8 cellular contexts compared by ENCODE assay signal in genomic region chr12:8696402-8697100, GRCh38. TPM values are rescaled to one million over a fixed set of nuclear protein-coding genes. Genes with fewer than 3 reads are reported as not detected.
DNase-seq lines count a peak whose midpoint lies in the region; ATAC-seq, FAIRE-seq and TF ChIP-seq lines count a peak whose summit lies in the region.

No MANE protein-coding gene starts in this region.

- peak overlapping the region; percentile 88 for H3K4me2 ChIP-seq in DND-41 (ENCODE audit: insufficient read depth, low read length)
- H3K4me2 ChIP-seq in OCI-LY3 (ENCODE audit: low read length): peak overlapping the region; percentile 95
- peak overlapping the region; percentile 96 for H3K4me2 ChIP-seq in endothelial cell of umbilical vein (ENCODE audit: insufficient read depth, low read length)
- peak overlapping the region; percentile 93 for H3K4me2 ChIP-seq in osteoblast (ENCODE audit: insufficient read depth, low read length)

- no peak overlapping the region for H3K27ac ChIP-seq in DND-41 (ENCODE audit: low read length)
- H3K27ac ChIP-seq in OCI-LY3 (ENCODE audit: low read length): no peak overlapping the region
- H3K27ac ChIP-seq in endothelial cell of umbilical vein (ENCODE audit: insufficient read depth, low read depth, low read length): peak overlapping the region; percentile 81
- H3K27ac ChIP-seq in osteoblast (ENCODE audit: low read depth, low read length): peak overlapping the region; percentile 39

- TF ChIP-seq CTCF in DND-41 (IDR thresholded peaks at IDR 0.05; ENCODE audit: borderline replicate concordance, extremely low read depth, low read length, poor library complexity, severe bottlenecking) (no peak), OCI-LY3 (IDR thresholded peaks at IDR 0.05; ENCODE audit: low read depth, low read length) (no peak), endothelial cell of umbilical vein (IDR thresholded peaks at IDR 0.05; ENCODE audit: extremely low read depth in 1 of 2, insufficient read depth in 1 of 2, low read depth in 1 of 2, low read length in 2 of 2) (no peak), osteoblast (IDR thresholded peaks at IDR 0.05; ENCODE audit: extremely low read depth, low read depth, low read length) (no peak)

- BruUV-seq in endothelial cell of umbilical vein (replicated peaks; lab: Mats Ljungman, UMichigan): no TSS peak

- H2AFZ ChIP-seq in DND-41 (ENCODE audit: low read depth, low read length) (peak overlapping the region; percentile 95), OCI-LY3 (ENCODE audit: low read depth, low read length) (peak overlapping the region; percentile 86), endothelial cell of umbilical vein (ENCODE audit: low read depth, low read length) (peak overlapping the region; percentile 79), osteoblast (ENCODE audit: low read length) (peak overlapping the region; percentile 90)

- POLR2A ChIA-PET in endothelial cell of umbilical vein (lab: Charles Lee): interaction anchor here (1.2 to 1.6 kb wide), 2 partner anchors 9 to 253 kb away, joined by 3 to 17 read pairs; partner anchors contain the start of gene M6PR

- no peak for FAIRE-seq in endothelial cell of umbilical vein (lab: Jason Lieb, UNC)

- H3K9me3 ChIP-seq in DND-41 (ENCODE audit: insufficient read depth, low read length, severe bottlenecking) (no peaks in the 10 kb centered on the region), OCI-LY3 (ENCODE audit: insufficient read depth, low read length) (no peaks in the 10 kb centered on the region), endothelial cell of umbilical vein (replicated peaks; ENCODE audit: control insufficient read depth, insufficient read depth, low read length) (no peaks in the 10 kb centered on the region), osteoblast (ENCODE audit: low read depth, low read length) (no peaks in the 10 kb centered on the region)

- H4K20me1 ChIP-seq in DND-41 (ENCODE audit: insufficient read depth, low read length) (peaks cover 13% of the 10 kb centered on the region; the same call in 1 of the 2 replicates), OCI-LY3 (ENCODE audit: insufficient read depth, low read length) (no peaks in the 10 kb centered on the region), endothelial cell of umbilical vein (replicated peaks; ENCODE audit: control insufficient read depth, extremely low read depth, insufficient read depth, low read length) (peaks cover 4% of the 10 kb centered on the region), osteoblast (ENCODE audit: insufficient read depth, low read length) (peaks cover 9% of the 10 kb centered on the region)

- peaks cover 7% of the 10 kb centered on the region for H3K27me3 ChIP-seq in DND-41 (ENCODE audit: insufficient read depth, low read length, poor library complexity)
- H3K27me3 ChIP-seq in OCI-LY3 (ENCODE audit: low read depth, low read length): peaks cover 11% of the 10 kb centered on the region
- no peaks in the 10 kb centered on the region for H3K27me3 ChIP-seq in endothelial cell of umbilical vein (ENCODE audit: control insufficient read depth in 2 of 2, insufficient read depth in 2 of 2, low read length in 2 of 2)
- no peaks in the 10 kb centered on the region for H3K27me3 ChIP-seq in osteoblast (ENCODE audit: insufficient read depth, low read length)

- peaks cover 37% of the 10 kb centered on the region for H3K79me2 ChIP-seq in DND-41 (ENCODE audit: insufficient read depth, low read length)
- H3K79me2 ChIP-seq in OCI-LY3 (ENCODE audit: low read length): peaks cover 26% of the 10 kb centered on the region
- H3K79me2 ChIP-seq in endothelial cell of umbilical vein (ENCODE audit: control insufficient read depth, insufficient read depth, low read length): peaks cover 28% of the 10 kb centered on the region
- peaks cover 31% of the 10 kb centered on the region for H3K79me2 ChIP-seq in osteoblast (ENCODE audit: insufficient read depth, low read length)

- CTCF ChIA-PET in endothelial cell of umbilical vein (lab: Charles Lee): interaction anchor here (0.8 to 2.3 kb wide), 4 partner anchors 9 to 194 kb away, joined by 3 to 8 read pairs (median 6); no protein-coding TSS in a partner anchor

- H3K4me1 ChIP-seq in DND-41 (ENCODE audit: insufficient read depth, low read length): peaks cover 31% of the 10 kb centered on the region
- H3K4me1 ChIP-seq in OCI-LY3 (ENCODE audit: low read length): peaks cover 25% of the 10 kb centered on the region
- peaks cover 40% of the 10 kb centered on the region for H3K4me1 ChIP-seq in endothelial cell of umbilical vein (ENCODE audit: control insufficient read depth, extremely low read depth, insufficient read depth, low read length)
- H3K4me1 ChIP-seq in osteoblast (ENCODE audit: insufficient read depth, low read length): peaks cover 18% of the 10 kb centered on the region

- peak overlapping the region; percentile 97 for H3K9ac ChIP-seq in DND-41 (ENCODE audit: low read depth, low read length)
- H3K9ac ChIP-seq in OCI-LY3 (ENCODE audit: low read length): peak overlapping the region; percentile 96
- peak overlapping the region; percentile 94 for H3K9ac ChIP-seq in endothelial cell of umbilical vein (replicated peaks; ENCODE audit: extremely low read depth, insufficient read depth, low read length)

- no peak for TF ChIP-seq POLR2A in endothelial cell of umbilical vein (IDR thresholded peaks at IDR 0.05; ENCODE audit: low read depth, low read length)

- H3K4me3 ChIP-seq in DND-41 (ENCODE audit: low read depth in 1 of 2, low read length in 2 of 2) (peak overlapping the region; percentile 63 to 90; a peak in 3 of 4 replicates), OCI-LY3 (ENCODE audit: low read length) (peak overlapping the region; percentile 99), endothelial cell of umbilical vein (replicated peaks in 1 of 3; ENCODE audit: insufficient read depth in 1 of 3, low read depth in 1 of 3, low read length in 3 of 3) (peak overlapping the region; percentile 58 to 87 (median 87)), osteoblast (ENCODE audit: insufficient read depth, low read length) (peak overlapping the region; percentile 92)

- dilution Hi-C loops in endothelial cell of umbilical vein (cut with MboI; ENCODE audit: extremely low pct_ligation_motif_present, low sequenced_read_pairs): no loop called here

- DNase-seq in DND-41 (no peak), endothelial cell of umbilical vein (ENCODE audit: low read depth, low spot score) (no peak), osteoblast (ENCODE audit: insufficient read length, low spot score, missing footprints) (peak; percentile 70), Ammon's horn (ENCODE audit: low spot score) (no peak), NK-92 (lab: John Stamatoyannopoulos, UW; ENCODE audit: unreplicated experiment) (no peak), anterior cingulate cortex (lab: John Stamatoyannopoulos, UW) (no peak), sciatic nerve (ENCODE audit: low spot score) (no peak)

- H3K36me3 ChIP-seq in DND-41 (ENCODE audit: insufficient read depth, low read length) (peaks cover 9% of the 10 kb centered on the region), OCI-LY3 (replicated peaks; ENCODE audit: low read depth, low read length) (peaks cover 13% of the 10 kb centered on the region), endothelial cell of umbilical vein (ENCODE audit: control insufficient read depth in 2 of 2, extremely low read depth in 1 of 2, insufficient read depth in 2 of 2, low read length in 2 of 2) (no peaks in the 10 kb centered on the region), osteoblast (ENCODE audit: insufficient read depth, low read length) (peaks cover 5% of the 10 kb centered on the region)

- intact Hi-C loops in endothelial cell of umbilical vein (cut with micrococcal nuclease): loop anchor here (10.0 kb wide), 1 partner anchor 452 kb away; no protein-coding TSS in a partner anchor
- intact Hi-C loops in sciatic nerve (cut with DNase I): no loop called here

- ATAC-seq in DND-41 (ENCODE audit: insufficient read depth, low read depth) (no peak), sciatic nerve (no peak)

- no peaks in the 10 kb centered on the region for H3K9me1 ChIP-seq in endothelial cell of umbilical vein (replicated peaks; ENCODE audit: control insufficient read depth, extremely low read depth, insufficient read depth, low read length)

TF ChIP-seq in endothelial cell of umbilical vein, 7 proteins besides CTCF, POLR2A, EP300 and RAD21:
- TF ChIP-seq MYC (IDR thresholded peaks at IDR 0.05; ENCODE audit: low read depth, low read length) (no peak), EZH2 (IDR thresholded peaks at IDR 0.05; ENCODE audit: borderline replicate concordance, low read depth, low read length, severe bottlenecking) (no peak), POLR2AphosphoS5 (IDR thresholded peaks at IDR 0.05; ENCODE audit: insufficient read depth, low read depth, low read length) (no peak), GATA2 (IDR thresholded peaks at IDR 0.05; ENCODE audit: insufficient read depth, insufficient read length, low read depth, low read length) (no peak), JUN (IDR thresholded peaks at IDR 0.05; ENCODE audit: borderline replicate concordance, insufficient read depth, insufficient read length, low read depth) (no peak), FOS (IDR thresholded peaks at IDR 0.05; ENCODE audit: borderline replicate concordance, insufficient read depth, low read length) (no peak)
- TF ChIP-seq, protein P1, sequence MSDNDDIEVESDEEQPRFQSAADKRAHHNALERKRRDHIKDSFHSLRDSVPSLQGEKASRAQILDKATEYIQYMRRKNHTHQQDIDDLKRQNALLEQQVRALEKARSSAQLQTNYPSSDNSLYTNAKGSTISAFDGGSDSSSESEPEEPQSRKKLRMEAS (IDR thresholded peaks at IDR 0.05; ENCODE audit: insufficient read depth, insufficient read length): no peak

RNA-seq across cellular contexts. Expression of gene RIMKLB, which starts 1.2 kb away (rescaled TPM):
- total RNA-seq in endothelial cell of umbilical vein (64.3 and 92.6 TPM in 2 replicates), osteoblast (29.8 and 35.5 TPM in 2 replicates), sciatic nerve (79.8 TPM)
- 29.9 and 35.5 TPM in 2 replicates for polyA plus RNA-seq in endothelial cell of umbilical vein
- polyA plus RNA-seq in endothelial cell of umbilical vein (2011; cell fraction: cytosol; rRNA removed): 16.7 and 19.2 TPM in 2 replicates
- polyA plus RNA-seq in endothelial cell of umbilical vein (2011; cell fraction: nucleus; rRNA removed): 252 and 344 TPM in 2 replicates
- polyA plus RNA-seq in endothelial cell of umbilical vein (2012): 53.7 and 65.0 TPM in 2 replicates
- polyA minus RNA-seq in endothelial cell of umbilical vein: 94.4 and 95.7 TPM in 2 replicates
- polyA minus RNA-seq in endothelial cell of umbilical vein (2011; cell fraction: cytosol; rRNA and poly(A)+ RNA removed): 106 TPM
- 116 and 148 TPM in 2 replicates for polyA minus RNA-seq in endothelial cell of umbilical vein (2011; cell fraction: nucleus; rRNA and poly(A)+ RNA removed)

RNA-seq across cellular contexts. Expression of gene MFAP5, which starts 33.9 kb away (rescaled TPM):
- not detected in 2 replicates for total RNA-seq in endothelial cell of umbilical vein
- 0.29 and 0.39 TPM in 2 replicates for polyA plus RNA-seq in endothelial cell of umbilical vein
- 0.15 and 0.24 TPM in 2 replicates for polyA plus RNA-seq in endothelial cell of umbilical vein (2011; cell fraction: cytosol; rRNA removed)
- 0.24 and 0.50 TPM in 2 replicates for polyA plus RNA-seq in endothelial cell of umbilical vein (2011; cell fraction: nucleus; rRNA removed)
- polyA plus RNA-seq in endothelial cell of umbilical vein (2012): not detected in 2 replicates
- polyA minus RNA-seq in endothelial cell of umbilical vein: not detected in 2 replicates
- 97.5 TPM for polyA minus RNA-seq in endothelial cell of umbilical vein (2011; cell fraction: cytosol; rRNA and poly(A)+ RNA removed)
- polyA minus RNA-seq in endothelial cell of umbilical vein (2011; cell fraction: nucleus; rRNA and poly(A)+ RNA removed): 1.0 and 1.5 TPM in 2 replicates
- 57.9 and 88.4 TPM in 2 replicates for total RNA-seq in osteoblast
- 387 TPM for total RNA-seq in sciatic nerve

Comparison
In these comparisons a context has a peak if more than half of its experiments do, and no peak if none do; other contexts are left out.
1. H3K27ac ChIP-seq: peak in endothelial cell of umbilical vein (single experiment) and osteoblast (single experiment); none in DND-41 (single experiment) and OCI-LY3 (single experiment).
2. RNA of gene MFAP5, which starts 33.9 kb away (total RNA-seq): 387 TPM in sciatic nerve (single experiment) and 57.9 to 88.4 TPM in osteoblast; not detected in endothelial cell of umbilical vein; every median in the first group is over 10 times any median in the second.
3. Peak in every context shown above with its lines, with median percentiles within 50 percentile points of each other: H2AFZ ChIP-seq, H3K4me2 ChIP-seq, H3K4me3 ChIP-seq and H3K9ac ChIP-seq.